ENCODE assay signal across 1 cellular context in genomic region chr3:15097889-15098288, GRCh38.
TF ChIP-seq lines count a peak whose summit lies in the region.

No MANE protein-coding gene starts in this region.

TF ChIP-seq in SK-N-SH, 30 proteins besides CTCF, POLR2A, EP300 and RAD21 (continued from another document):
- no peak for TF ChIP-seq YY1 (IDR thresholded peaks at IDR 0.05; ENCODE audit: low read depth)
- no peak for TF ChIP-seq ELF1 (IDR thresholded peaks at IDR 0.05)
